In the genomic region with DNA sequence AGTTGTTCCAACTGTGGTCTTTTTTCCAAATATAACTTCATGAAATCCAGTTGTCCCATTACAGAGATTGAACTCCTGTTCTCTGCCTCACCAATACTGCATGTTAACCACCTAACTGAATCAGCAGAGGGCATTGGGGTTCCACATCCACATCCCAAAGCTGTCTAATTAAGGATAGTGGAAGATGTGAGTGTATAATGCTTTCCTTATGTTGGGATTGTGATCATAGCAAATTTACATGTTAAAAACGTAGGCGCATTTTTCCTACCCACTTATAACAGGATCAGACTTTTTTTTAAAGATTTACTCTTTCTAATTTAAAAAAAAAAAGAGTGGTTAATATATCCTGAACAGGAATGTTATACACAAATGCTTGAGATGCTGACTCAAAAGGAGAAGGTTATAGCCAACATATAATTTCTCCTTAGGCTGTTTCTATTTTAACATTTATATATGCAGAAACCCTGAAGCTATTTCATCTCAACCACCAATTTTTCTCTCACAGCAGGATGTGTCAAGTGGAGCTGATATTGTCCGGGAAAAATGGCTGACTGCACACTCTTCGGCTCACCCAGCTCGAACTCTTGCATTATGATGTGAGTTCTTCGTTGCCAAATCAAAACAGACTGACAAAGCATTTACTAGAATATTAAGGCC, we compare ENCODE assay signal across 25 cellular contexts. TPM values are rescaled to one million over a fixed set of nuclear protein-coding genes. Genes with fewer than 3 reads are reported as not detected.
DNase-seq lines count a peak whose midpoint lies in the region; ATAC-seq and TF ChIP-seq lines count a peak whose summit lies in the region.
"Had no signal": no experiment of that assay in that cellular context is flagged by ENCODE, and none has a peak within 500 bp of the region (broad histone marks: within the 10 kb centered on the region; RNA-seq: fewer than 3 reads in every experiment).

No MANE protein-coding gene starts in this region.

- ATAC-seq in left ventricle myocardium superior (peak; percentile 30), Right ventricle myocardium superior (ENCODE audit: poor library complexity) (no peak), aorta (ENCODE audit: low FRiP score) (no peak), GM21619 (IDR thresholded peaks at IDR 0.05; ENCODE audit: unreplicated experiment) (no peak)
- no peak for ATAC-seq in activated CD8-positive, alpha-beta T cell treated with anti-CD3 and anti-CD28 coated beads, Interleukin-2, amount 10 ng/mL, durations not matched to agents 7 days and 5 days
- ATAC-seq: A549; HepG2; natural killer cell treated with Interleukin-12 subunit alpha and Interleukin-12 subunit beta and Interleukin-15 and Interleukin-18, amount 100 ng/mL, for 72 hours had no signal

- DNase-seq in left ventricle myocardium superior: no peak
- no peak for DNase-seq in Right ventricle myocardium superior
- DNase-seq in amniotic epithelial cell (ENCODE audit: low read depth): peak; percentile 87
- peak; percentile 38 for DNase-seq in fibroblast of the aortic adventitia (ENCODE audit: low read depth)
- no peak for DNase-seq in aorta
- no peak for DNase-seq in activated CD8-positive, alpha-beta T cell treated with anti-CD3 and anti-CD28 coated beads, Interleukin-2, amount 10 ng/mL, durations not matched to agents 7 days and 5 days
- no peak for DNase-seq in activated CD4-positive, CD25-positive, alpha-beta regulatory T cell treated with anti-CD3 and anti-CD28 coated beads, Interleukin-2, amount 50 U/mL, for 72 hours
- DNase-seq: caudate nucleus; DND-41; effector memory CD4-positive, alpha-beta T cell; kidney; mesendoderm; MG63; NCI-H1694 treated with DMSO at 0.1 percent for 48 hours; NCI-H446; NK-92 treated with Interleukin-12 subunit alpha and Interleukin-12 subunit beta, amount 100 ng/mL, for 24 hours; T-helper 1 cell had no signal

- no peaks in the 10 kb centered on the region for H3K36me3 Mint-ChIP-seq in activated CD8-positive, alpha-beta T cell treated with anti-CD3 and anti-CD28 coated beads, Interleukin-2, amount 10 ng/mL, durations not matched to agents 7 days and 5 days (ENCODE audit: low read depth)

- CTCF ChIA-PET in activated CD8-positive, alpha-beta T cell treated with anti-CD3 and anti-CD28 coated beads, Interleukin-2, amount 10 ng/mL, durations not matched to agents 7 days and 5 days (lab: Charles Lee): no interaction called here

- intact Hi-C loops in left ventricle myocardium superior (cut with micrococcal nuclease) (no loop called here), Right ventricle myocardium superior (cut with DNase I) (no loop called here), aorta (cut with DNase I) (no loop called here)

- H3K27me3 Mint-ChIP-seq in activated CD8-positive, alpha-beta T cell treated with anti-CD3 and anti-CD28 coated beads, Interleukin-2, amount 10 ng/mL, durations not matched to agents 7 days and 5 days (ENCODE audit: low read depth): no peaks in the 10 kb centered on the region
- H3K27me3 Mint-ChIP-seq: activated naive CD8-positive, alpha-beta T cell had no signal

- H3K36me3 ChIP-seq in aorta (ENCODE audit: control insufficient read depth in 1 of 2, insufficient read depth in 2 of 2, low read length in 1 of 2): peaks cover 2 to 4% of the 10 kb centered on the region in 2 donors
- H3K36me3 ChIP-seq: MG63 had no signal

- H3K9me3 Mint-ChIP-seq in activated CD8-positive, alpha-beta T cell treated with anti-CD3 and anti-CD28 coated beads, Interleukin-2, amount 10 ng/mL, durations not matched to agents 7 days and 5 days (ENCODE audit: insufficient read depth): no peaks in the 10 kb centered on the region
- H3K9me3 Mint-ChIP-seq: activated T-helper 1 cell treated with anti-CD3 and anti-CD28 coated beads, Interleukin-12 subunit alpha, Interleukin-12 subunit beta, Interleukin-2, Interleukin-4 antibody, amounts not matched to agents 30 ng/mL and 10 ng/mL and 1 ng/mL, durations not matched to agents 14 hours and 24 hours and 36 hours had no signal

- POLR2A ChIA-PET in activated CD8-positive, alpha-beta T cell treated with anti-CD3 and anti-CD28 coated beads, Interleukin-2, amount 10 ng/mL, durations not matched to agents 7 days and 5 days (lab: Charles Lee): no interaction called here

- peak overlapping the region; percentile 30 to 68 for H3K27ac ChIP-seq in aorta (ENCODE audit: low read depth in 1 of 2, low read length in 2 of 2)
- H3K27ac ChIP-seq: A549, hepatocyte, RWPE1 had no signal

- no peak overlapping the region for H3K4me3 Mint-ChIP-seq in activated CD8-positive, alpha-beta T cell treated with anti-CD3 and anti-CD28 coated beads, Interleukin-2, amount 10 ng/mL, durations not matched to agents 7 days and 5 days
- H3K4me3 Mint-ChIP-seq: activated naive CD8-positive, alpha-beta T cell; activated T-helper 1 cell treated with anti-CD3 and anti-CD28 coated beads, Interleukin-12 subunit alpha, Interleukin-12 subunit beta, Interleukin-2, Interleukin-4 antibody, amounts not matched to agents 30 ng/mL and 10 ng/mL and 1 ng/mL, durations not matched to agents 14 hours and 24 hours and 36 hours; natural killer cell treated with Interleukin-12 subunit alpha and Interleukin-12 subunit beta and Interleukin-15 and Interleukin-18, amount 100 ng/mL, for 72 hours had no signal

- TF ChIP-seq CTCF in fibroblast of the aortic adventitia (IDR thresholded peaks at IDR 0.05; ENCODE audit: insufficient read depth, low read length): no peak

- H3K27me3 ChIP-seq in aorta (ENCODE audit: control insufficient read depth in 1 of 2, insufficient read depth in 2 of 2, low read length in 1 of 2): no peaks in the 10 kb centered on the region
- H3K27me3 ChIP-seq: hepatocyte, MG63 had no signal

- no peaks in the 10 kb centered on the region for H3K9me3 ChIP-seq in aorta (ENCODE audit: control insufficient read depth, low read length)
- H3K9me3 ChIP-seq: A549, MG63 had no signal

- 20 to 24% methylated on average over 6 of the region's 6 CpGs for WGBS in aorta, 2 donors

- H3K4me3 ChIP-seq in fibroblast of the aortic adventitia (ENCODE audit: low read depth, low read length) (no peak overlapping the region), aorta (ENCODE audit: low read length in 2 of 2) (no peak overlapping the region)
- H3K4me3 ChIP-seq: A549, hepatocyte, MG63 had no signal

- peaks cover 10 to 29% of the 10 kb centered on the region in 2 donors for H3K4me1 ChIP-seq in aorta (ENCODE audit: control insufficient read depth in 1 of 2, insufficient read depth in 2 of 2, low read length in 2 of 2)
- H3K4me1 ChIP-seq: A549 had no signal

- no peaks in the 10 kb centered on the region for H3K4me1 Mint-ChIP-seq in activated CD8-positive, alpha-beta T cell treated with anti-CD3 and anti-CD28 coated beads, Interleukin-2, amount 10 ng/mL, durations not matched to agents 7 days and 5 days (ENCODE audit: low read depth)

- no peak overlapping the region for H3K27ac Mint-ChIP-seq in activated CD8-positive, alpha-beta T cell treated with anti-CD3 and anti-CD28 coated beads, Interleukin-2, amount 10 ng/mL, durations not matched to agents 7 days and 5 days
- H3K27ac Mint-ChIP-seq: activated naive CD8-positive, alpha-beta T cell; activated T-helper 1 cell treated with anti-CD3 and anti-CD28 coated beads, Interleukin-12 subunit alpha, Interleukin-12 subunit beta, Interleukin-2, Interleukin-4 antibody, amounts not matched to agents 30 ng/mL and 10 ng/mL and 1 ng/mL, durations not matched to agents 14 hours and 24 hours and 36 hours; natural killer cell treated with Interleukin-12 subunit alpha and Interleukin-12 subunit beta and Interleukin-15 and Interleukin-18, amount 100 ng/mL, for 72 hours had no signal

RNA-seq across cellular contexts. Expression of gene RGS5, which starts 40.3 kb away (rescaled TPM):
- 278 TPM for total RNA-seq in left ventricle myocardium superior
- total RNA-seq in Right ventricle myocardium superior: 270 TPM
- 6.4 and 20.2 TPM in 2 replicates for total RNA-seq in fibroblast of the aortic adventitia (ENCODE audit: low replicate concordance)
- 1,000 to 10,000 TPM; 1,469 to 2,702 TPM for total RNA-seq in aorta
- polyA plus RNA-seq in aorta: 1,000 to 10,000 TPM in 1 of 2 donors, 100 to 1,000 TPM in 1; 983 to 1,112 TPM
- total RNA-seq in activated CD8-positive, alpha-beta T cell treated with anti-CD3 and anti-CD28 coated beads, Interleukin-2, amount 10 ng/mL, durations not matched to agents 7 days and 5 days: 1 to 10 TPM in 1 of 2 experiments, under 1 TPM in 1; 0.66 to 2.6 TPM

Comparison
In these comparisons a context has a peak if more than half of its experiments do, and no peak if none do; other contexts are left out.
1. DNase-seq: peak in amniotic epithelial cell (single experiment) and fibroblast of the aortic adventitia (single experiment); none in left ventricle myocardium superior (single experiment), Right ventricle myocardium superior (single experiment), aorta (0 of 2), activated CD8-positive, alpha-beta T cell treated with anti-CD3 and anti-CD28 coated beads, Interleukin-2, amount 10 ng/mL, durations not matched to agents 7 days and 5 days (single experiment) and activated CD4-positive, CD25-positive, alpha-beta regulatory T cell treated with anti-CD3 and anti-CD28 coated beads, Interleukin-2, amount 50 U/mL, for 72 hours (single experiment).
2. RNA of gene RGS5, which starts 40.3 kb away (total RNA-seq): 1,469 to 2,702 TPM in aorta, 278 TPM in left ventricle myocardium superior (single experiment) and 270 TPM in Right ventricle myocardium superior (single experiment); 6.4 to 20.2 TPM in fibroblast of the aortic adventitia and 0.66 to 2.6 TPM in activated CD8-positive, alpha-beta T cell treated with anti-CD3 and anti-CD28 coated beads, Interleukin-2, amount 10 ng/mL, durations not matched to agents 7 days and 5 days; every median in the first group is over 10 times any median in the second.